8 cellular contexts compared by ENCODE assay signal in the genomic region with DNA sequence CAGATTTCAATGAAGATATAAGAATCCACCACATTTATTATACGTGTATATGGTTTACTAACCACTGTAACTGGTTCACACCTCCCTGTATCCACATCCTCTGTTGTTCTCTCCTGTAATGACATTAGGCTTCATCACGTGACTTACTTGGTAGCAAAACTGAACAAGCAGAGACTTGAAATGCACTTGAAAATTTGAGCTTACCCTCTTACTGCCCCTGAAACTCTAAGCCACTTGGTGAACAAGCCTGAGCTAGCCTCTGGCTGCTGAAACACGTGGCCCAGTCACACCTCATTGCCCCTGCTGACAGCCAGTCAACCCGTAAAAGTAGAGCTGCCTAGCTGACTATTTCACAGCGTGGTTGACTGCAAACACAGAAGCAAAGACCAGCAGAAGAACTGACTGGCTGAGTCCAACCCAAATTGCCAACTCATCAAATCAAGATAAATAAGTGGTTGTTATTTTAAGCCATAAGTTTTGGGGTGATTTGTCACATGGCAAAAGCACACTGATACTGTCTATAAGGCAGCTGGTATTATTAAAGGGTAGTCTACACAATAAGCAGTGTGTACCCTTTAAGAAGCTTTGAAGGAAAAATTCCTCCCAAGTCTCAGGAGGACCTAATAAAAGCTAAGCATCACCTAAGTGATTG.
DNase-seq lines count a peak whose midpoint lies in the region; ATAC-seq lines count a peak whose summit lies in the region.

No MANE protein-coding gene starts in this region.

- H3K27me3 Mint-ChIP-seq in memory B cell: no peaks in the 10 kb centered on the region

- peaks cover 7% of the 10 kb centered on the region for H3K4me1 Mint-ChIP-seq in memory B cell

- H3K4me3 Mint-ChIP-seq in memory B cell: no peak overlapping the region

- H3K27ac Mint-ChIP-seq in memory B cell: peak overlapping the region; percentile 48

- DNase-seq in COLO668 (lab: John Stamatoyannopoulos, UW; ENCODE audit: unreplicated experiment): peak; percentile 78
- DNase-seq in NCI-H748 treated with DMSO at 0.1 percent for 48 hours (lab: John Stamatoyannopoulos, UW): peak; percentile 22
- no peak for DNase-seq in memory B cell (ENCODE audit: low spot score in 2 of 2)
- DNase-seq in Right ventricle myocardium superior: no peak
- no peak for DNase-seq in hippocampal formation (lab: John Stamatoyannopoulos, UW)
- no peak for DNase-seq in Right ventricle myocardium inferior (ENCODE audit: missing footprints)

- H3K36me3 Mint-ChIP-seq in memory B cell: peaks cover 21% of the 10 kb centered on the region

- intact Hi-C loops in Right ventricle myocardium superior (cut with DNase I): no loop called here
- intact Hi-C loops in Right ventricle myocardium inferior (cut with DNase I): no loop called here

- no peaks in the 10 kb centered on the region for H3K9me3 Mint-ChIP-seq in memory B cell

- ATAC-seq in GM19395 (IDR thresholded peaks at IDR 0.05; ENCODE audit: unreplicated experiment) (peak; percentile 98), HG03196 (IDR thresholded peaks at IDR 0.05; ENCODE audit: unreplicated experiment) (peak; percentile 98), memory B cell (ENCODE audit: low read depth) (peak; percentile 65), Right ventricle myocardium superior (ENCODE audit: poor library complexity) (no peak), Right ventricle myocardium inferior (no peak)

Comparison
In these comparisons a context has a peak if more than half of its experiments do, and no peak if none do; other contexts are left out.
1. DNase-seq: peak in COLO668 (single experiment) and NCI-H748 treated with DMSO at 0.1 percent for 48 hours (single experiment); none in memory B cell (0 of 2), Right ventricle myocardium superior (single experiment), hippocampal formation (0 of 2) and Right ventricle myocardium inferior (single experiment).
2. ATAC-seq: peak in GM19395 (single experiment), HG03196 (single experiment) and memory B cell (single experiment); none in Right ventricle myocardium superior (single experiment) and Right ventricle myocardium inferior (single experiment).